ENCODE assay signal across 1 cellular context in genomic region chr2:191846787-191847620, GRCh38.
TF ChIP-seq lines count a peak whose summit lies in the region.

CAVIN2 (minus strand) TSS chr2:191847088; CDS start chr2:191846925, 163 bp downstream.

TF ChIP-seq in HepG2, 621 proteins besides CTCF, POLR2A, EP300 and RAD21 (continued from another document and continues in another):
- TF ChIP-seq RERE (CRISPR knock-in tag; IDR thresholded peaks at IDR 0.05; ENCODE audit: low read depth) (no peak), KAT8 (CRISPR knock-in tag; IDR thresholded peaks at IDR 0.05) (peak; percentile 56; the same call in 1 of the 2 replicates), SNAPC2 (CRISPR knock-in tag; IDR thresholded peaks at IDR 0.05) (0 out of 2 replicates have a peak, but pooled peaks have one; percentile 49), DNMT1 (CRISPR knock-in tag; IDR thresholded peaks at IDR 0.05) (0 out of 2 replicates have a peak, but pooled peaks have one; percentile 15), TRIM24 (CRISPR knock-in tag; IDR thresholded peaks at IDR 0.05) (no peak), ZNF235 (CRISPR knock-in tag; IDR thresholded peaks at IDR 0.05; ENCODE audit: borderline replicate concordance) (no peak), GLI4 (CRISPR knock-in tag; IDR thresholded peaks at IDR 0.05; ENCODE audit: borderline replicate concordance) (no peak), SP140L (CRISPR knock-in tag; IDR thresholded peaks at IDR 0.05; ENCODE audit: borderline replicate concordance) (peak; percentile 89; the same call in 1 of the 2 replicates), HNF1B (CRISPR knock-in tag; IDR thresholded peaks at IDR 0.05) (peak; percentile 14; the same call in 1 of the 2 replicates), ZBTB14 (CRISPR knock-in tag; IDR thresholded peaks at IDR 0.05) (no peak), REPIN1 (CRISPR knock-in tag; IDR thresholded peaks at IDR 0.05; ENCODE audit: borderline replicate concordance, low read depth) (peak; percentile 78; the same call in 1 of the 2 replicates), ZBTB37 (CRISPR knock-in tag; IDR thresholded peaks at IDR 0.05) (no peak), ZNF281 (CRISPR knock-in tag; IDR thresholded peaks at IDR 0.05; ENCODE audit: borderline replicate concordance) (0 out of 2 replicates have a peak, but pooled peaks have one; percentile 2), DR1 (CRISPR knock-in tag; IDR thresholded peaks at IDR 0.05) (no peak), ZBTB7B (CRISPR knock-in tag; IDR thresholded peaks at IDR 0.05) (0 out of 2 replicates have a peak, but pooled peaks have one; percentile 14), ZBTB46 (CRISPR knock-in tag; IDR thresholded peaks at IDR 0.05; ENCODE audit: borderline replicate concordance) (no peak), NFKB2 (CRISPR knock-in tag; IDR thresholded peaks at IDR 0.05; ENCODE audit: borderline replicate concordance) (peak; percentile 92; the same call in 1 of the 2 replicates), DPF2 (CRISPR knock-in tag; IDR thresholded peaks at IDR 0.05; ENCODE audit: borderline replicate concordance, low read depth) (no peak), PAXIP1 (CRISPR knock-in tag; conservative IDR thresholded peaks at IDR 0.05) (peak; percentile 58; the same call in 1 of the 2 replicates), KLF11 (CRISPR knock-in tag; IDR thresholded peaks at IDR 0.05) (peak; percentile 45; the same call in 1 of the 2 replicates), ZNF142 (CRISPR knock-in tag; IDR thresholded peaks at IDR 0.05) (0 out of 2 replicates have a peak, but pooled peaks have one; percentile 54), SMYD3 (CRISPR knock-in tag; IDR thresholded peaks at IDR 0.05) (peak; percentile 73; the same call in 1 of the 2 replicates), ZNF101 (CRISPR knock-in tag; IDR thresholded peaks at IDR 0.05; ENCODE audit: borderline replicate concordance, low read depth) (no peak), ZNF709 (CRISPR knock-in tag; IDR thresholded peaks at IDR 0.05) (no peak; the same call in 1 of the 2 replicates), ATF3 (CRISPR knock-in tag; IDR thresholded peaks at IDR 0.05) (peak; percentile 72)
